Comparison of ENCODE assay signal across 4 cellular contexts in the genomic region with DNA sequence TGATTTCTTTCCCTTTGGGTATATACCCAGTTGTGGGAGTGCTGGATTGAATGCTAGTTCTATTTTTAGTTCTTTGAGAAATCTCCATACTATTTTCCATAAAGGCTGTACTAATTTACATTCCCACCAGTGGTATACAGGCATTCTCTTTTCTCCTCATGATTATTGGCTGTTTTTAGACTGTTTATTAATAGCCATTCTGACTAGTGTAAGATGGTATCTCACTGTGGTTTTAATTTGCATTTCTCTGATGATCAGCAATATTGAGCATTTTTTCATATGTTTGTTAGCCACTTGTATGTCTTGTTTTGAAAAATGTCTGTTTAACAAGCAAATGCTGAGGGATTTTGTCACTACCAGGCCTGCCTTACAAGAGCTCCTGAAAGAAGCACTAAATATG. TPM values are rescaled to one million over a fixed set of nuclear protein-coding genes. Genes with fewer than 3 reads are reported as not detected.
"Had no signal": no experiment of that assay in that cellular context is flagged by ENCODE, and none has a peak within 500 bp of the region (broad histone marks: within the 10 kb centered on the region; RNA-seq: fewer than 3 reads in every experiment).

No MANE protein-coding gene starts in this region.

RNA-seq across cellular contexts. Expression of gene CD28, which starts 9.2 kb away (rescaled TPM):
- total RNA-seq: activated B cell treated with CpG ODN at 0.5 μM for 24 hours, bronchial epithelial cell, PC-9, SK-MEL-5 had no signal
